Comparison of ENCODE assay signal across 9 cellular contexts in the genomic region with DNA sequence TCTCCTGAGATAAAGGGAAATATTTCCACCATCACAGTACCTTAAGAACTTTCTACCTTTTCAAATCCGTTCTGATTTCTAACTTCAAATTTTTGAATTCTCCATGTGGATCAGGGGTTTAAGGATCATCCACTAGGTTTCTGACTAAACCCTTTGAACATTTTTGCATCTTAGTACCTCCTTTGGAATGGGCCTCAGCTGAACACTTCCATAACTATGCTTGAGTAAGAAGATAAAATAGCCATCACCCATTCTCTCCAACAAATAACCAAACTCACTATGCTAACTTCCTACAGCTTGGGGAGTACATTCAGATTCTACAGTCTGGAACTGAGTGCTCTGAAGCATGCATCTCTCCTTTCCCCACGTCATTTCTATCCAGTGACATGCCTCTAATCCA. TPM values are rescaled to one million over a fixed set of nuclear protein-coding genes. Genes with fewer than 3 reads are reported as not detected.
DNase-seq lines count a peak whose midpoint lies in the region; ATAC-seq and TF ChIP-seq lines count a peak whose summit lies in the region.
"Had no signal": no experiment of that assay in that cellular context is flagged by ENCODE, and none has a peak within 500 bp of the region (broad histone marks: within the 10 kb centered on the region; RNA-seq: fewer than 3 reads in every experiment).

No MANE protein-coding gene starts in this region.

- peaks cover 13 to 35% of the 10 kb centered on the region in 2 donors for H3K4me1 ChIP-seq in left lung

- H3K36me3 ChIP-seq in left lung = peaks cover 0 to 3% of the 10 kb centered on the region in 2 donors

- peak overlapping the region; percentile 79 for H3K4me3 Mint-ChIP-seq in activated CD8-positive, alpha-beta memory T cell treated with anti-CD3 and anti-CD28 coated beads, Interleukin-2, amount 10 ng/mL, durations not matched to agents 7 days and 5 days
- H3K4me3 Mint-ChIP-seq in activated naive CD8-positive, alpha-beta T cell = peak overlapping the region; percentile 88
- H3K4me3 Mint-ChIP-seq in stimulated activated naive B cell treated with anti-CD40 and anti-IgM and Interleukin-4, amounts not matched to agents 10 μg/mL and 1 μg/mL and 100 μg/mL, for 72 hours = peak overlapping the region in 1 of 2 donors; percentile 95

- no peak for DNase-seq in activated CD8-positive, alpha-beta memory T cell treated with anti-CD3 and anti-CD28 coated beads, Interleukin-2, amount 10 ng/mL, durations not matched to agents 7 days and 5 days
- no peak for DNase-seq in activated CD8-positive, alpha-beta memory T cell treated with anti-CD3 and anti-CD28 coated beads, Interleukin-2, amount 50 U/mL, for 48 hours
- DNase-seq in left lung = no peak
- DNase-seq in substantia nigra (lab: John Stamatoyannopoulos, UW) = no peak
- no peak for DNase-seq in stimulated activated naive B cell treated with anti-CD40 and anti-IgM and Interleukin-4, amounts not matched to agents 10 μg/mL and 1 μg/mL and 100 μg/mL, for 72 hours
- DNase-seq in NCI-H187 treated with DMSO at 0.1 percent for 48 hours (lab: John Stamatoyannopoulos, UW) = no peak

- no peaks in the 10 kb centered on the region for H3K9me3 ChIP-seq in left lung

- CTCF ChIA-PET in activated CD8-positive, alpha-beta memory T cell treated with anti-CD3 and anti-CD28 coated beads, Interleukin-2, amount 10 ng/mL, durations not matched to agents 7 days and 5 days (lab: Charles Lee) = interaction anchor here (1.2 to 1.5 kb wide), 3 partner anchors 7 to 849 kb away, joined by 3 to 4 read pairs (median 3); no protein-coding TSS in a partner anchor

- H3K27me3 Mint-ChIP-seq in activated CD8-positive, alpha-beta memory T cell treated with anti-CD3 and anti-CD28 coated beads, Interleukin-2, amount 10 ng/mL, durations not matched to agents 7 days and 5 days = peaks cover 9% of the 10 kb centered on the region
- peaks cover 3% of the 10 kb centered on the region for H3K27me3 Mint-ChIP-seq in activated naive CD8-positive, alpha-beta T cell
- H3K27me3 Mint-ChIP-seq in stimulated activated naive B cell treated with anti-CD40 and anti-IgM and Interleukin-4, amounts not matched to agents 10 μg/mL and 1 μg/mL and 100 μg/mL, for 72 hours = no peaks in the 10 kb centered on the region
- H3K27me3 Mint-ChIP-seq: dendritic cell treated with granulocyte-macrophage colony-stimulating factor and Interleukin-4, amounts not matched to agents 40 ng/mL and 50 ng/mL, for 4 days had no signal

- H3K27ac Mint-ChIP-seq in activated CD8-positive, alpha-beta memory T cell treated with anti-CD3 and anti-CD28 coated beads, Interleukin-2, amount 10 ng/mL, durations not matched to agents 7 days and 5 days = no peak overlapping the region
- peak overlapping the region; percentile 4 for H3K27ac Mint-ChIP-seq in activated naive CD8-positive, alpha-beta T cell
- no peak overlapping the region for H3K27ac Mint-ChIP-seq in stimulated activated naive B cell treated with anti-CD40 and anti-IgM and Interleukin-4, amounts not matched to agents 10 μg/mL and 1 μg/mL and 100 μg/mL, for 72 hours

- peak overlapping the region; percentile 89 to 91 for H3K27ac ChIP-seq in left lung
- peak overlapping the region; percentile 83 for H3K27ac ChIP-seq in substantia nigra (ENCODE audit: low read depth, low read length, poor library complexity, severe bottlenecking)

- ATAC-seq in activated CD8-positive, alpha-beta memory T cell treated with anti-CD3 and anti-CD28 coated beads, Interleukin-2, amount 10 ng/mL, durations not matched to agents 7 days and 5 days = no peak
- ATAC-seq in left lung = no peak
- ATAC-seq in stimulated activated naive B cell treated with anti-CD40 and anti-IgM and Interleukin-4, amounts not matched to agents 10 μg/mL and 1 μg/mL and 100 μg/mL, for 72 hours (replicated peaks) = no peak
- no peak for ATAC-seq in GM21737 (IDR thresholded peaks at IDR 0.05; ENCODE audit: unreplicated experiment)

- no peaks in the 10 kb centered on the region for H3K9me3 Mint-ChIP-seq in activated CD8-positive, alpha-beta memory T cell treated with anti-CD3 and anti-CD28 coated beads, Interleukin-2, amount 10 ng/mL, durations not matched to agents 7 days and 5 days (ENCODE audit: low read depth)
- no peaks in the 10 kb centered on the region for H3K9me3 Mint-ChIP-seq in activated naive CD8-positive, alpha-beta T cell (ENCODE audit: low read depth)
- H3K9me3 Mint-ChIP-seq in stimulated activated naive B cell treated with anti-CD40 and anti-IgM and Interleukin-4, amounts not matched to agents 10 μg/mL and 1 μg/mL and 100 μg/mL, for 72 hours = no peaks in the 10 kb centered on the region
- H3K9me3 Mint-ChIP-seq: dendritic cell treated with granulocyte-macrophage colony-stimulating factor and Interleukin-4, amounts not matched to agents 40 ng/mL and 50 ng/mL, for 4 days had no signal

- no peaks in the 10 kb centered on the region for H3K27me3 ChIP-seq in left lung

- intact Hi-C loops in left lung (cut with DNase I) = no loop called here

- TF ChIP-seq CTCF in left lung (IDR thresholded peaks at IDR 0.05) = no peak

- peak overlapping the region in 1 of 2 donors; percentile 55 for H3K4me3 ChIP-seq in left lung

- H3K4me1 Mint-ChIP-seq in activated CD8-positive, alpha-beta memory T cell treated with anti-CD3 and anti-CD28 coated beads, Interleukin-2, amount 10 ng/mL, durations not matched to agents 7 days and 5 days = peaks cover 30% of the 10 kb centered on the region
- H3K4me1 Mint-ChIP-seq in activated naive CD8-positive, alpha-beta T cell (ENCODE audit: low read depth) = peaks cover 34% of the 10 kb centered on the region
- H3K4me1 Mint-ChIP-seq in stimulated activated naive B cell treated with anti-CD40 and anti-IgM and Interleukin-4, amounts not matched to agents 10 μg/mL and 1 μg/mL and 100 μg/mL, for 72 hours = peaks cover 11 to 36% of the 10 kb centered on the region in 2 donors

- H3K36me3 Mint-ChIP-seq in activated CD8-positive, alpha-beta memory T cell treated with anti-CD3 and anti-CD28 coated beads, Interleukin-2, amount 10 ng/mL, durations not matched to agents 7 days and 5 days = peaks cover 8% of the 10 kb centered on the region
- no peaks in the 10 kb centered on the region for H3K36me3 Mint-ChIP-seq in activated naive CD8-positive, alpha-beta T cell
- H3K36me3 Mint-ChIP-seq in stimulated activated naive B cell treated with anti-CD40 and anti-IgM and Interleukin-4, amounts not matched to agents 10 μg/mL and 1 μg/mL and 100 μg/mL, for 72 hours = peaks cover 5 to 6% of the 10 kb centered on the region in 2 donors

RNA-seq across cellular contexts. Expression of gene NPHP3, which starts 1.3 kb away (rescaled TPM):
- 10 to 100 TPM; 13.2 to 18.5 TPM for total RNA-seq in activated CD8-positive, alpha-beta memory T cell treated with anti-CD3 and anti-CD28 coated beads, Interleukin-2, amount 10 ng/mL, durations not matched to agents 7 days and 5 days
- 10 to 100 TPM; 20.6 to 22.7 TPM for total RNA-seq in left lung
